In the genomic region with DNA sequence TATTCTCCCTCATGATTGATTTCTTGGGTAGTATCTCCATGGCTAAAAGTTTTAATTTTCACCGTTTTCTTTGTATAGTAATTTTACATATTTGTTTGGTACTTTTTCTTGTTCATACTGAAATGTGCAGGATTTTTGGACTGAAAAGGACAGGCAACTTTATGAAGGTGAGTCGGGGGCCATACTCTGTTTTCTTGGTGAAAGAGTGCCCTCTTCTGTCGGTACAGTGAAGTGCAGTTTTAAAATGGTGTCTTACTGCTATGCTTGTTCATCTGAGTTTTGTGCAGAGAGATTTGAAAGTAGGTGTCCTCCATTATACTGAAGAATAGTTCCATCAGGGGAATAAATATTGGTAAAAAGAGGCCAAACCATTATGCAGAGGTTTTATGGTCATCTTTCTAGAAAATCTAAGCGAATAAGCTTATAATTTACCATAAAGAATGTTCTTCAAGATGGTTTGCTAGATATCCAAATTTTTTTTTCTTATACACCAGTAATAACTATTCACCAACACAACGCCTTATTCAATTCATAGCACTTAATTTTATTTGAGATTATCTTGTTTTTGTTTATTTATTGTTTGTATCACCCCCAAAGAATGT, we compare ENCODE assay signal across 7 cellular contexts. TPM values are rescaled to one million over a fixed set of nuclear protein-coding genes. Genes with fewer than 3 reads are reported as not detected.
A peak's percentile ranks its signal among the peaks of the same experiment; 100 is the strongest.
DNase-seq lines count a peak whose midpoint lies in the region; ATAC-seq, FAIRE-seq and TF ChIP-seq lines count a peak whose summit lies in the region.

No MANE protein-coding gene starts in this region.

- H4K20me1 ChIP-seq in keratinocyte (ENCODE audit: control insufficient read depth, extremely low read depth, insufficient read depth, low read length): no peaks in the 10 kb centered on the region

- CTCF ChIA-PET in WTC11 (lab: Charles Lee): interaction anchor here (0.7 to 5.9 kb wide), 10 partner anchors 12 to 267 kb away, joined by 3 to 100 read pairs (median 4); no protein-coding TSS in a partner anchor
- CTCF ChIA-PET in CD8-positive, alpha-beta T cell (lab: Charles Lee): no interaction called here

- dilution Hi-C loops in keratinocyte (cut with MboI; ENCODE audit: extremely low pct_ligation_motif_present, low sequenced_read_pairs): no loop called here

- no peaks in the 10 kb centered on the region for H3K79me2 ChIP-seq in keratinocyte (ENCODE audit: control insufficient read depth, insufficient read depth, low read length)

- H3K4me2 ChIP-seq in keratinocyte (ENCODE audit: control insufficient read depth, extremely low read depth, insufficient read depth, low read depth, low read length): no peak overlapping the region

- H3K4me1 Mint-ChIP-seq in WTC11: no peaks in the 10 kb centered on the region
- H3K4me1 Mint-ChIP-seq in CD8-positive, alpha-beta T cell (ENCODE audit: low read depth): no peaks in the 10 kb centered on the region

- H3K27ac Mint-ChIP-seq in WTC11: no peak overlapping the region
- H3K27ac Mint-ChIP-seq in CD8-positive, alpha-beta T cell: no peak overlapping the region

- H3K27ac ChIP-seq in keratinocyte (ENCODE audit: control insufficient read depth, insufficient read depth, low read length): no peak overlapping the region
- H3K27ac ChIP-seq in CD8-positive, alpha-beta T cell (ENCODE audit: low read depth, low read length): no peak overlapping the region

- no peak overlapping the region for H2AFZ ChIP-seq in keratinocyte (ENCODE audit: control insufficient read depth, low read length)

- DNase-seq in Daoy (ENCODE audit: low read depth) (peak; percentile 29), NAMALWA (ENCODE audit: low spot score) (peak; percentile 77), WTC11 (ENCODE audit: low spot score) (peak; percentile 39), keratinocyte (ENCODE audit: low read depth, low spot score) (no peak), COLO829 (ENCODE audit: low spot score) (no peak)
- DNase-seq in CD8-positive, alpha-beta T cell: no peak

- no peaks in the 10 kb centered on the region for H3K36me3 ChIP-seq in keratinocyte (ENCODE audit: control insufficient read depth in 2 of 2, extremely low read depth in 1 of 2, insufficient read depth in 2 of 2, low read length in 2 of 2)
- no peaks in the 10 kb centered on the region for H3K36me3 ChIP-seq in CD8-positive, alpha-beta T cell (ENCODE audit: insufficient read depth, low read length)

- POLR2A ChIA-PET in WTC11 (lab: Charles Lee): no interaction called here
- POLR2A ChIA-PET in CD8-positive, alpha-beta T cell (lab: Charles Lee): no interaction called here

- no peaks in the 10 kb centered on the region for H3K27me3 ChIP-seq in keratinocyte (ENCODE audit: control insufficient read depth, extremely low read depth, insufficient read depth, low read length)
- H3K27me3 ChIP-seq in CD8-positive, alpha-beta T cell (ENCODE audit: insufficient read depth, low read length): no peaks in the 10 kb centered on the region

- no peaks in the 10 kb centered on the region for H3K9me1 ChIP-seq in keratinocyte (ENCODE audit: control insufficient read depth, extremely low read depth, insufficient read depth, low read length)

- H3K36me3 Mint-ChIP-seq in WTC11: no peaks in the 10 kb centered on the region
- H3K36me3 Mint-ChIP-seq in CD8-positive, alpha-beta T cell: no peaks in the 10 kb centered on the region

- peak; percentile 60 for FAIRE-seq in keratinocyte (lab: Jason Lieb, UNC)

- no peaks in the 10 kb centered on the region for H3K4me1 ChIP-seq in keratinocyte (ENCODE audit: control insufficient read depth, extremely low read depth, insufficient read depth, low read length)
- H3K4me1 ChIP-seq in CD8-positive, alpha-beta T cell (ENCODE audit: insufficient read depth, low read length): no peaks in the 10 kb centered on the region

- no peak overlapping the region for H3K9ac ChIP-seq in keratinocyte (ENCODE audit: control insufficient read depth, extremely low read depth, insufficient read depth, low read length)

- intact Hi-C loops in CD8-positive, alpha-beta T cell (cut with DNase I, micrococcal nuclease): no loop called here

- H3K27me3 Mint-ChIP-seq in WTC11 (ENCODE audit: low read depth): no peaks in the 10 kb centered on the region
- H3K27me3 Mint-ChIP-seq in CD8-positive, alpha-beta T cell (ENCODE audit: low read depth): peaks cover 3% of the 10 kb centered on the region

- no peak overlapping the region for H3K4me3 Mint-ChIP-seq in WTC11
- H3K4me3 Mint-ChIP-seq in CD8-positive, alpha-beta T cell: no peak overlapping the region

- peak; percentile 46 for ATAC-seq in GM19468 (IDR thresholded peaks at IDR 0.05; ENCODE audit: extremely low read depth, unreplicated experiment)
- ATAC-seq in WTC11: peak; percentile 67
- ATAC-seq in CD8-positive, alpha-beta T cell: no peak

- no peaks in the 10 kb centered on the region for H3K9me3 Mint-ChIP-seq in WTC11
- H3K9me3 Mint-ChIP-seq in CD8-positive, alpha-beta T cell: no peaks in the 10 kb centered on the region

- no peaks in the 10 kb centered on the region for H3K9me3 ChIP-seq in keratinocyte (ENCODE audit: control insufficient read depth, low read depth, low read length)
- H3K9me3 ChIP-seq in CD8-positive, alpha-beta T cell (ENCODE audit: low read length): no peaks in the 10 kb centered on the region

- TF ChIP-seq CTCF in WTC11 (IDR thresholded peaks at IDR 0.05) (peak; percentile 74), keratinocyte (optimal IDR thresholded peaks at IDR 0.05 in 1 of 3, IDR thresholded peaks at IDR 0.05 in 1 of 3, conservative IDR thresholded peaks at IDR 0.05 in 1 of 3; ENCODE audit: extremely low read depth in 1 of 3, insufficient read depth in 2 of 3, low read length in 3 of 3) (peak; percentile 67 to 82 (median 81))
- no peak for TF ChIP-seq CTCF in CD8-positive, alpha-beta T cell (IDR thresholded peaks at IDR 0.05)

- H3K4me3 ChIP-seq in keratinocyte (ENCODE audit: control insufficient read depth in 2 of 3, extremely low read depth in 1 of 3, insufficient read depth in 2 of 3, low read depth in 1 of 3, low read length in 3 of 3): no peak overlapping the region
- H3K4me3 ChIP-seq in CD8-positive, alpha-beta T cell (ENCODE audit: low read depth, low read length): no peak overlapping the region

TF ChIP-seq in WTC11, 78 proteins besides CTCF, POLR2A, EP300 and RAD21 (continues in another document):
- TF ChIP-seq, protein P1, sequence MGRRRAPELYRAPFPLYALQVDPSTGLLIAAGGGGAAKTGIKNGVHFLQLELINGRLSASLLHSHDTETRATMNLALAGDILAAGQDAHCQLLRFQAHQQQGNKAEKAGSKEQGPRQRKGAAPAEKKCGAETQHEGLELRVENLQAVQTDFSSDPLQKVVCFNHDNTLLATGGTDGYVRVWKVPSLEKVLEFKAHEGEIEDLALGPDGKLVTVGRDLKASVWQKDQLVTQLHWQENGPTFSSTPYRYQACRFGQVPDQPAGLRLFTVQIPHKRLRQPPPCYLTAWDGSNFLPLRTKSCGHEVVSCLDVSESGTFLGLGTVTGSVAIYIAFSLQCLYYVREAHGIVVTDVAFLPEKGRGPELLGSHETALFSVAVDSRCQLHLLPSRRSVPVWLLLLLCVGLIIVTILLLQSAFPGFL (CRISPR knock-in tag; IDR thresholded peaks at IDR 0.05; ENCODE audit: borderline replicate concordance): no peak
- TF ChIP-seq JAZF1 (CRISPR knock-in tag; IDR thresholded peaks at IDR 0.05) (no peak), EMX1 (CRISPR knock-in tag; IDR thresholded peaks at IDR 0.05) (no peak), NFYB (CRISPR knock-in tag; conservative IDR thresholded peaks at IDR 0.05; ENCODE audit: low read depth) (no peak), TEAD4 (CRISPR knock-in tag; IDR thresholded peaks at IDR 0.05) (no peak), ZNF219 (CRISPR knock-in tag; IDR thresholded peaks at IDR 0.05; ENCODE audit: borderline replicate concordance) (no peak)
- TF ChIP-seq, protein P2, sequence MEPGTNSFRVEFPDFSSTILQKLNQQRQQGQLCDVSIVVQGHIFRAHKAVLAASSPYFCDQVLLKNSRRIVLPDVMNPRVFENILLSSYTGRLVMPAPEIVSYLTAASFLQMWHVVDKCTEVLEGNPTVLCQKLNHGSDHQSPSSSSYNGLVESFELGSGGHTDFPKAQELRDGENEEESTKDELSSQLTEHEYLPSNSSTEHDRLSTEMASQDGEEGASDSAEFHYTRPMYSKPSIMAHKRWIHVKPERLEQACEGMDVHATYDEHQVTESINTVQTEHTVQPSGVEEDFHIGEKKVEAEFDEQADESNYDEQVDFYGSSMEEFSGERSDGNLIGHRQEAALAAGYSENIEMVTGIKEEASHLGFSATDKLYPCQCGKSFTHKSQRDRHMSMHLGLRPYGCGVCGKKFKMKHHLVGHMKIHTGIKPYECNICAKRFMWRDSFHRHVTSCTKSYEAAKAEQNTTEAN (CRISPR knock-in tag; IDR thresholded peaks at IDR 0.05): no peak

RNA-seq across cellular contexts. Expression of a gene that starts 8.7 kb away (rescaled TPM):
- total RNA-seq in Daoy (2014; rRNA removed; shearing (Covaris generic)): not detected in 2 replicates
- not detected in 3 replicates for total RNA-seq in WTC11 (2021)
- polyA plus RNA-seq in keratinocyte: 15.5 to 69.8 TPM (median 44.6 TPM) in 3 replicates
- 139 TPM for polyA plus RNA-seq in keratinocyte (2011; ENCODE audit: low read depth)
- polyA plus RNA-seq in keratinocyte (2011; cell fraction: cytosol; rRNA removed): 16.2 and 29.3 TPM in 2 replicates
- 90.5 and 130 TPM in 2 replicates for polyA plus RNA-seq in keratinocyte (2011; cell fraction: nucleus; rRNA removed)
- polyA plus RNA-seq in keratinocyte (2012; ENCODE audit: low replicate concordance): 13.5 and 47.5 TPM in 2 replicates
- polyA minus RNA-seq in keratinocyte: 3.7 to 43.4 TPM (median 28.1 TPM) in 3 replicates
- 19.0 TPM for polyA minus RNA-seq in keratinocyte (2011; cell fraction: cytosol; rRNA and poly(A)+ RNA removed)
- 49.6 and 87.4 TPM in 2 replicates for polyA minus RNA-seq in keratinocyte (2011; cell fraction: nucleus; rRNA and poly(A)+ RNA removed)
- total RNA-seq in CD8-positive, alpha-beta T cell: not detected

RNA-seq across cellular contexts. Expression of a gene that starts 36.3 kb away (rescaled TPM):
- not detected in 2 replicates for total RNA-seq in Daoy (2014; rRNA removed; shearing (Covaris generic))
- not detected in 3 replicates for total RNA-seq in WTC11 (2021)
- polyA plus RNA-seq in keratinocyte: 0.05 to 0.21 TPM (median 0.10 TPM) in 3 replicates
- 2.6 TPM for polyA plus RNA-seq in keratinocyte (2011; ENCODE audit: low read depth)
- 0.08 and 0.13 TPM in 2 replicates for polyA plus RNA-seq in keratinocyte (2011; cell fraction: cytosol; rRNA removed)
- polyA plus RNA-seq in keratinocyte (2011; cell fraction: nucleus; rRNA removed): 0.20 TPM in 1 of 2 replicates, not detected in the other
- 0.89 TPM in 1 of 2 replicates, not detected in the other for polyA plus RNA-seq in keratinocyte (2012; ENCODE audit: low replicate concordance)
- 0.13 TPM in 1 of 3 replicates, not detected in the others for polyA minus RNA-seq in keratinocyte
- not detected for polyA minus RNA-seq in keratinocyte (2011; cell fraction: cytosol; rRNA and poly(A)+ RNA removed)
- not detected in 2 replicates for polyA minus RNA-seq in keratinocyte (2011; cell fraction: nucleus; rRNA and poly(A)+ RNA removed)
- total RNA-seq in CD8-positive, alpha-beta T cell: not detected

Comparison
In these comparisons a context has a peak if more than half of its experiments do, and no peak if none do; other contexts are left out.
1. DNase-seq: peak in Daoy (single experiment), NAMALWA (single experiment) and WTC11 (single experiment); none in keratinocyte (single experiment), COLO829 (single experiment) and CD8-positive, alpha-beta T cell (0 of 7).